1 cellular context compared by ENCODE assay signal in genomic region chr14:96762650-96763049, GRCh38.
TF ChIP-seq lines count a peak whose summit lies in the region.

No MANE protein-coding gene starts in this region.

TF ChIP-seq in WTC11, 78 proteins besides CTCF, POLR2A, EP300 and RAD21 (continued from another document):
- TF ChIP-seq, protein P1, sequence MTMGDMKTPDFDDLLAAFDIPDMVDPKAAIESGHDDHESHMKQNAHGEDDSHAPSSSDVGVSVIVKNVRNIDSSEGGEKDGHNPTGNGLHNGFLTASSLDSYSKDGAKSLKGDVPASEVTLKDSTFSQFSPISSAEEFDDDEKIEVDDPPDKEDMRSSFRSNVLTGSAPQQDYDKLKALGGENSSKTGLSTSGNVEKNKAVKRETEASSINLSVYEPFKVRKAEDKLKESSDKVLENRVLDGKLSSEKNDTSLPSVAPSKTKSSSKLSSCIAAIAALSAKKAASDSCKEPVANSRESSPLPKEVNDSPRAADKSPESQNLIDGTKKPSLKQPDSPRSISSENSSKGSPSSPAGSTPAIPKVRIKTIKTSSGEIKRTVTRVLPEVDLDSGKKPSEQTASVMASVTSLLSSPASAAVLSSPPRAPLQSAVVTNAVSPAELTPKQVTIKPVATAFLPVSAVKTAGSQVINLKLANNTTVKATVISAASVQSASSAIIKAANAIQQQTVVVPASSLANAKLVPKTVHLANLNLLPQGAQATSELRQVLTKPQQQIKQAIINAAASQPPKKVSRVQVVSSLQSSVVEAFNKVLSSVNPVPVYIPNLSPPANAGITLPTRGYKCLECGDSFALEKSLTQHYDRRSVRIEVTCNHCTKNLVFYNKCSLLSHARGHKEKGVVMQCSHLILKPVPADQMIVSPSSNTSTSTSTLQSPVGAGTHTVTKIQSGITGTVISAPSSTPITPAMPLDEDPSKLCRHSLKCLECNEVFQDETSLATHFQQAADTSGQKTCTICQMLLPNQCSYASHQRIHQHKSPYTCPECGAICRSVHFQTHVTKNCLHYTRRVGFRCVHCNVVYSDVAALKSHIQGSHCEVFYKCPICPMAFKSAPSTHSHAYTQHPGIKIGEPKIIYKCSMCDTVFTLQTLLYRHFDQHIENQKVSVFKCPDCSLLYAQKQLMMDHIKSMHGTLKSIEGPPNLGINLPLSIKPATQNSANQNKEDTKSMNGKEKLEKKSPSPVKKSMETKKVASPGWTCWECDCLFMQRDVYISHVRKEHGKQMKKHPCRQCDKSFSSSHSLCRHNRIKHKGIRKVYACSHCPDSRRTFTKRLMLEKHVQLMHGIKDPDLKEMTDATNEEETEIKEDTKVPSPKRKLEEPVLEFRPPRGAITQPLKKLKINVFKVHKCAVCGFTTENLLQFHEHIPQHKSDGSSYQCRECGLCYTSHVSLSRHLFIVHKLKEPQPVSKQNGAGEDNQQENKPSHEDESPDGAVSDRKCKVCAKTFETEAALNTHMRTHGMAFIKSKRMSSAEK (CRISPR knock-in tag; IDR thresholded peaks at IDR 0.05; ENCODE audit: borderline replicate concordance): no peak
- TF ChIP-seq ETV6 (CRISPR knock-in tag; IDR thresholded peaks at IDR 0.05): no peak
- TF ChIP-seq, protein P2, sequence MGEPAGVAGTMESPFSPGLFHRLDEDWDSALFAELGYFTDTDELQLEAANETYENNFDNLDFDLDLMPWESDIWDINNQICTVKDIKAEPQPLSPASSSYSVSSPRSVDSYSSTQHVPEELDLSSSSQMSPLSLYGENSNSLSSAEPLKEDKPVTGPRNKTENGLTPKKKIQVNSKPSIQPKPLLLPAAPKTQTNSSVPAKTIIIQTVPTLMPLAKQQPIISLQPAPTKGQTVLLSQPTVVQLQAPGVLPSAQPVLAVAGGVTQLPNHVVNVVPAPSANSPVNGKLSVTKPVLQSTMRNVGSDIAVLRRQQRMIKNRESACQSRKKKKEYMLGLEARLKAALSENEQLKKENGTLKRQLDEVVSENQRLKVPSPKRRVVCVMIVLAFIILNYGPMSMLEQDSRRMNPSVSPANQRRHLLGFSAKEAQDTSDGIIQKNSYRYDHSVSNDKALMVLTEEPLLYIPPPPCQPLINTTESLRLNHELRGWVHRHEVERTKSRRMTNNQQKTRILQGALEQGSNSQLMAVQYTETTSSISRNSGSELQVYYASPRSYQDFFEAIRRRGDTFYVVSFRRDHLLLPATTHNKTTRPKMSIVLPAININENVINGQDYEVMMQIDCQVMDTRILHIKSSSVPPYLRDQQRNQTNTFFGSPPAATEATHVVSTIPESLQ (CRISPR knock-in tag; IDR thresholded peaks at IDR 0.05): no peak
- TF ChIP-seq ARID4B (CRISPR knock-in tag; IDR thresholded peaks at IDR 0.05; ENCODE audit: borderline replicate concordance): no peak
- TF ChIP-seq OVOL2 (CRISPR knock-in tag; IDR thresholded peaks at IDR 0.05; ENCODE audit: borderline replicate concordance): no peak
